In the genomic region with DNA sequence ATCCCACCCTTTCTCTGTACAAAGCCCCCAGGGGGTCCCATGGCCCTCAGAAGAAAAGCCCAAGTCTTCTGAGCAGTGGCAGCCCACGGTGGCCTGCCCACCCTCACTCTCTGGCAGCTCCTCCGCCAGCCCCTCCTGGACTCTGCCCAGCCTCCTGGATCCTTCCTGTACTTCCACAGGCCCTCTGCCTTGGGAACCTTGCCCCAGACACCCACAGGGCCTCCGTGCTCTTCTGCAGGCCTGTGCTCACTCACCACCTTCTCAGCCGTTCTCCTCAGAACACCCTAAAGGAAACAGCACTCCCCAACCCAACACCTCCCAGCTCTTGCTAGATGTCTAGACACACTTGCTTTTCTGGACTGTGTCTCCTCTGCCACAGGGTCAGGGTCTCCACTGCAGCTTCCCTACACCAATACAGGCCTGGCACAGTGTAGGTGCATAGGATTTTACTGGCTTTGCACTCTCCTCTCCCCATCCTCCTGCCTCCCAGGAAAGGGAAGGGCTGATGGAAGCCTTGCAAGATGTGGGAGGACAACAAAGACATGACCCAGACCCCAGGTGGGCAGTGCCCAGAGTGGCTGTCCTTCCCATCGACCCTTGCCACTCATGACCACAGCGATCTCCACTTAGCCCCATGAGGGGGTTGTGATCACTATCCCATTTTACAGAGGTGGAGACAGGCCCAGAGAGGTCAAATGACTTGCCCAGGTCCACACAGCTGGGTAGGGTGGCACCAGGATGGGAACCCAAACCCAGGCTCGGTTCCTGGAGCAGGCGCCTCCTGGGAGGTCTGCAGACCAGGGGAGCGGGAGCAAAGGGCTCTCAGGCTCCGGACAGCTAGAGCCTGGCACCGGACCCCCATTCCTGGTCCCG, we compare ENCODE assay signal across 9 cellular contexts. TPM values are rescaled to one million over a fixed set of nuclear protein-coding genes. Genes with fewer than 3 reads are reported as not detected.
DNase-seq lines count a peak whose midpoint lies in the region; ATAC-seq and TF ChIP-seq lines count a peak whose summit lies in the region.
"Had no signal": no experiment of that assay in that cellular context is flagged by ENCODE, and none has a peak within 500 bp of the region (broad histone marks: within the 10 kb centered on the region; RNA-seq: fewer than 3 reads in every experiment).

No MANE protein-coding gene starts in this region.

- H3K9me3 ChIP-seq in AG04450 (ENCODE audit: control insufficient read depth, insufficient read depth, low read length) (peaks cover 4% of the 10 kb centered on the region; the same call in 1 of the 2 replicates), NT2/D1 (ENCODE audit: insufficient read depth, low read length) (no peaks in the 10 kb centered on the region), esophagus squamous epithelium (no peaks in the 10 kb centered on the region), neuron (ENCODE audit: low read length) (no peaks in the 10 kb centered on the region)

- CTCF ChIA-PET in AG04450 (lab: Charles Lee), result interaction anchor here (0.6 to 3.7 kb wide), 3 partner anchors 16 to 21 kb away, joined by 4 to 19 read pairs (median 5); no protein-coding TSS in a partner anchor

- H3K4me1 ChIP-seq in NT2/D1 (ENCODE audit: insufficient read depth, insufficient read length), result peaks cover 15% of the 10 kb centered on the region
- H3K4me1 ChIP-seq in esophagus squamous epithelium, result peaks cover 24 to 62% (median 30%) of the 10 kb centered on the region in 3 donors
- H3K4me1 ChIP-seq in neuron (ENCODE audit: insufficient read depth, low read length), result peaks cover 19% of the 10 kb centered on the region

- WGBS in esophagus squamous epithelium, 2 donors, result 84 to 87% methylated on average over 4 to 6 of the region's 12 CpGs

- peak overlapping the region; percentile 51 for H3K9ac ChIP-seq in NT2/D1 (ENCODE audit: insufficient read length, low read depth)

- ATAC-seq in HG02623 (IDR thresholded peaks at IDR 0.05; ENCODE audit: unreplicated experiment), result no peak

- peak overlapping the region; percentile 75 for H3K4me3 ChIP-seq in AG04450 (ENCODE audit: low read depth, low read length)
- peak overlapping the region; percentile 78 for H3K4me3 ChIP-seq in NT2/D1 (ENCODE audit: insufficient read length, low read depth)
- peak overlapping the region; percentile 36 to 70 (median 59) for H3K4me3 ChIP-seq in esophagus squamous epithelium
- peak overlapping the region; percentile 97 for H3K4me3 ChIP-seq in neuron (ENCODE audit: low read length)

- no peaks in the 10 kb centered on the region for H3K27me3 ChIP-seq in AG04450 (ENCODE audit: control insufficient read depth, insufficient read depth, low read length)
- H3K27me3 ChIP-seq in NT2/D1 (ENCODE audit: insufficient read depth, insufficient read length), result peaks cover 23% of the 10 kb centered on the region
- peaks cover 3 to 88% (median 5%) of the 10 kb centered on the region in 4 donors for H3K27me3 ChIP-seq in esophagus squamous epithelium
- no peaks in the 10 kb centered on the region for H3K27me3 ChIP-seq in neuron (ENCODE audit: insufficient read depth, low read length)

- TF ChIP-seq POLR2A in esophagus squamous epithelium (IDR thresholded peaks at IDR 0.05), result no peak

- DNase-seq in AG04450 (ENCODE audit: low read depth, low spot score) (no peak), NT2/D1 (ENCODE audit: low read depth, low spot score) (no peak), esophagus squamous epithelium (lab: John Stamatoyannopoulos, UW) (no peak), NCI-H1436 treated with DMSO at 0.1 percent for 48 hours (lab: John Stamatoyannopoulos, UW) (no peak), SK-N-DZ (ENCODE audit: low spot score) (no peak), DMS79 (lab: John Stamatoyannopoulos, UW) (no peak)
- DNase-seq: NCI-H2107 had no signal

- no peak overlapping the region for H2AFZ ChIP-seq in neuron (ENCODE audit: low read depth, low read length)

- intact Hi-C loops in esophagus squamous epithelium (cut with DNase I), result no loop called here

- no peak for TF ChIP-seq CTCF in AG04450 (IDR thresholded peaks at IDR 0.05; ENCODE audit: low read depth, low read length)
- TF ChIP-seq CTCF in esophagus squamous epithelium (IDR thresholded peaks at IDR 0.05), result no peak

- H3K27ac ChIP-seq in AG04450 (ENCODE audit: low read depth, low read length) (peak overlapping the region; percentile 47), esophagus squamous epithelium (peak overlapping the region in 2 of 4 donors; percentile 89 to 93)

- POLR2A ChIA-PET in AG04450 (lab: Yijun Ruan, JAX), result interaction anchor here (1.4 to 1.7 kb wide), 2 partner anchors 9 to 17 kb away, joined by 3 to 5 read pairs; no protein-coding TSS in a partner anchor

- H3K36me3 ChIP-seq in NT2/D1 (ENCODE audit: insufficient read depth, insufficient read length, low read length), result peaks cover 13% of the 10 kb centered on the region
- no peaks in the 10 kb centered on the region for H3K36me3 ChIP-seq in esophagus squamous epithelium
- no peaks in the 10 kb centered on the region for H3K36me3 ChIP-seq in neuron (ENCODE audit: insufficient read depth, low read length)

RNA-seq across cellular contexts. Expression of a gene that starts 2.0 kb away (rescaled TPM):
- 7.3 and 10.5 TPM in 2 replicates for polyA plus RNA-seq in AG04450 (2011; rRNA removed)
- 7.9 and 12.5 TPM in 2 replicates for polyA minus RNA-seq in AG04450 (2011; rRNA and poly(A)+ RNA removed)
- 1 to 10 TPM; 1.1 to 6.9 (median 2.4) TPM for total RNA-seq in esophagus squamous epithelium
- polyA plus RNA-seq in SK-N-DZ (2014; cell fraction: cytosol; rRNA removed), result 30.3 and 31.2 TPM in 2 replicates
- polyA plus RNA-seq in SK-N-DZ (2014; cell fraction: nucleus; rRNA removed), result 42.9 and 46.9 TPM in 2 replicates

RNA-seq across cellular contexts. Expression of a gene that starts 41.7 kb away (rescaled TPM):
- polyA plus RNA-seq in AG04450 (2011; rRNA removed), result 8.4 and 8.8 TPM in 2 replicates
- polyA minus RNA-seq in AG04450 (2011; rRNA and poly(A)+ RNA removed), result 8.9 TPM in 2 replicates
- 10 to 100 TPM in 1 of 4 donors, 1 to 10 TPM in 3; 7.9 to 10.7 (median 9.2) TPM for total RNA-seq in esophagus squamous epithelium
- polyA plus RNA-seq in SK-N-DZ (2014; cell fraction: cytosol; rRNA removed), result 37.7 and 53.3 TPM in 2 replicates
- polyA plus RNA-seq in SK-N-DZ (2014; cell fraction: nucleus; rRNA removed), result 30.5 and 43.1 TPM in 2 replicates

RNA-seq across cellular contexts. Expression of a gene that starts 59.9 kb away (rescaled TPM):
- polyA plus RNA-seq in AG04450 (2011; rRNA removed), result 30.2 and 33.2 TPM in 2 replicates
- 35.1 and 39.0 TPM in 2 replicates for polyA minus RNA-seq in AG04450 (2011; rRNA and poly(A)+ RNA removed)
- total RNA-seq in esophagus squamous epithelium, result 10 to 100 TPM in 1 of 4 donors, 1 to 10 TPM in 3; 7.7 to 13.0 (median 8.3) TPM
- polyA plus RNA-seq in SK-N-DZ (2014; cell fraction: cytosol; rRNA removed), result 32.7 and 36.4 TPM in 2 replicates
- polyA plus RNA-seq in SK-N-DZ (2014; cell fraction: nucleus; rRNA removed), result 40.3 and 52.4 TPM in 2 replicates
